Comparison of ENCODE assay signal across 2 cellular contexts in the genomic region with DNA sequence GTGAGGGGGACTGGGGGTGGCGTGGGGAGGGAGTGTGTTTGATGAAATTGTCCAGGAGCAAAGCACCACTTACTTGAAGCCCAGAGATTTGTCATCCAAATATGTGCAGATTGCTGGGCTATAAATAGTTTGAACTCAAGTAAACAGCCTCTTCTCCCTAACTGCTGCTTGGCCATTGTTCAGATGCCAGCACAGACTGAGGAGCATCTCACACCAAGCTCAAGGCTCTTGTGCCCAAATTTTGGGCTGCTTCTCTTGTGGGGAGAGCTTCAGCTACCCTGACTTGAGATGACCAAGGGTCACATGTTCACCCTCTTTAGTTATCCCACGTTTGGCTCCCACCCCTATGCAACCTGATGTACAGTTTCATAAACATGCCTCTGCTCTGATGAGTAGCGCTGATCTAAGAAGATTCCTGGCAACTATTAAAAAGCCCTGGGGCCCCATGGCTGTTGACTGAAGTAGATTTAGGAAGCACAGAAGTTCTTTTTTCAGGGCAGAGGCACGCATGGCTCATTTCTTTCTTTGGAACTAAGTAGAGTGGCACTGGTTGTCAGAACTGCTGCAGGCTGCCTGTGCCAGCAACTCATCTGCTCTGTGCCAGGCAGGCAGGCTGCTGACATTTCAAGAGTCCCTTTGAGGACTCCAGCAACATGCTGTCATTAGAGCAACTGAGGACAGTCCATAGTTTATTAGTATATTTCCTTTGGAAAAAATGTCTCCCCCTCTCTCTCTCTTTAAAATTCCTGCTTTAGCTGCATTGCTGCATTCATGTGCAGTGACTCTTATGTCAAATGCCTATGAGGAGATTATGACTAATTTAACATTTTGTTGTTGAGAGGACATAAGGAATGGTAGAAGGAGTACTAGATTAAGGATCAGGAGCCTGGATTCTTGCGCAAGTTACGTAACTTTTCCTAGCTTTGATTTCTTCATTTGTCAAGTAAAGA.
TF ChIP-seq lines count a peak whose summit lies in the region.

No MANE protein-coding gene starts in this region.

TF ChIP-seq in HCT116, 20 proteins besides CTCF, POLR2A, EP300 and RAD21:
- TF ChIP-seq, protein P1, sequence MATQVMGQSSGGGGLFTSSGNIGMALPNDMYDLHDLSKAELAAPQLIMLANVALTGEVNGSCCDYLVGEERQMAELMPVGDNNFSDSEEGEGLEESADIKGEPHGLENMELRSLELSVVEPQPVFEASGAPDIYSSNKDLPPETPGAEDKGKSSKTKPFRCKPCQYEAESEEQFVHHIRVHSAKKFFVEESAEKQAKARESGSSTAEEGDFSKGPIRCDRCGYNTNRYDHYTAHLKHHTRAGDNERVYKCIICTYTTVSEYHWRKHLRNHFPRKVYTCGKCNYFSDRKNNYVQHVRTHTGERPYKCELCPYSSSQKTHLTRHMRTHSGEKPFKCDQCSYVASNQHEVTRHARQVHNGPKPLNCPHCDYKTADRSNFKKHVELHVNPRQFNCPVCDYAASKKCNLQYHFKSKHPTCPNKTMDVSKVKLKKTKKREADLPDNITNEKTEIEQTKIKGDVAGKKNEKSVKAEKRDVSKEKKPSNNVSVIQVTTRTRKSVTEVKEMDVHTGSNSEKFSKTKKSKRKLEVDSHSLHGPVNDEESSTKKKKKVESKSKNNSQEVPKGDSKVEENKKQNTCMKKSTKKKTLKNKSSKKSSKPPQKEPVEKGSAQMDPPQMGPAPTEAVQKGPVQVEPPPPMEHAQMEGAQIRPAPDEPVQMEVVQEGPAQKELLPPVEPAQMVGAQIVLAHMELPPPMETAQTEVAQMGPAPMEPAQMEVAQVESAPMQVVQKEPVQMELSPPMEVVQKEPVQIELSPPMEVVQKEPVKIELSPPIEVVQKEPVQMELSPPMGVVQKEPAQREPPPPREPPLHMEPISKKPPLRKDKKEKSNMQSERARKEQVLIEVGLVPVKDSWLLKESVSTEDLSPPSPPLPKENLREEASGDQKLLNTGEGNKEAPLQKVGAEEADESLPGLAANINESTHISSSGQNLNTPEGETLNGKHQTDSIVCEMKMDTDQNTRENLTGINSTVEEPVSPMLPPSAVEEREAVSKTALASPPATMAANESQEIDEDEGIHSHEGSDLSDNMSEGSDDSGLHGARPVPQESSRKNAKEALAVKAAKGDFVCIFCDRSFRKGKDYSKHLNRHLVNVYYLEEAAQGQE (IDR thresholded peaks at IDR 0.05; ENCODE audit: low read depth): no peak
- TF ChIP-seq, protein P2, sequence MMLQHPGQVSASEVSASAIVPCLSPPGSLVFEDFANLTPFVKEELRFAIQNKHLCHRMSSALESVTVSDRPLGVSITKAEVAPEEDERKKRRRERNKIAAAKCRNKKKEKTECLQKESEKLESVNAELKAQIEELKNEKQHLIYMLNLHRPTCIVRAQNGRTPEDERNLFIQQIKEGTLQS (IDR thresholded peaks at IDR 0.05): no peak
- TF ChIP-seq CBX3 (IDR thresholded peaks at IDR 0.05; ENCODE audit: low read depth): no peak
- peak; percentile 52; the same call in 1 of the 2 replicates for TF ChIP-seq FOSL1 (IDR thresholded peaks at IDR 0.05; ENCODE audit: low read depth)
- 0 out of 2 replicates have a peak, but pooled peaks have one; percentile 47 for TF ChIP-seq CEBPB (IDR thresholded peaks at IDR 0.05; ENCODE audit: low read depth)
- TF ChIP-seq, protein P3, sequence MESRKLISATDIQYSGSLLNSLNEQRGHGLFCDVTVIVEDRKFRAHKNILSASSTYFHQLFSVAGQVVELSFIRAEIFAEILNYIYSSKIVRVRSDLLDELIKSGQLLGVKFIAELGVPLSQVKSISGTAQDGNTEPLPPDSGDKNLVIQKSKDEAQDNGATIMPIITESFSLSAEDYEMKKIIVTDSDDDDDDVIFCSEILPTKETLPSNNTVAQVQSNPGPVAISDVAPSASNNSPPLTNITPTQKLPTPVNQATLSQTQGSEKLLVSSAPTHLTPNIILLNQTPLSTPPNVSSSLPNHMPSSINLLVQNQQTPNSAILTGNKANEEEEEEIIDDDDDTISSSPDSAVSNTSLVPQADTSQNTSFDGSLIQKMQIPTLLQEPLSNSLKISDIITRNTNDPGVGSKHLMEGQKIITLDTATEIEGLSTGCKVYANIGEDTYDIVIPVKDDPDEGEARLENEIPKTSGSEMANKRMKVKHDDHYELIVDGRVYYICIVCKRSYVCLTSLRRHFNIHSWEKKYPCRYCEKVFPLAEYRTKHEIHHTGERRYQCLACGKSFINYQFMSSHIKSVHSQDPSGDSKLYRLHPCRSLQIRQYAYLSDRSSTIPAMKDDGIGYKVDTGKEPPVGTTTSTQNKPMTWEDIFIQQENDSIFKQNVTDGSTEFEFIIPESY (IDR thresholded peaks at IDR 0.05; ENCODE audit: extremely low read depth, insufficient replicate concordance, low read length): no peak

TF ChIP-seq in K562, 482 proteins besides CTCF, POLR2A, EP300 and RAD21:
- no peak for TF ChIP-seq CEBPG (CRISPR knock-in tag; IDR thresholded peaks at IDR 0.05)
- peak; percentile 75 to 76 for TF ChIP-seq CEBPG (tag; conservative IDR thresholded peaks at IDR 0.05 in 1 of 2, IDR thresholded peaks at IDR 0.05 in 1 of 2)
- TF ChIP-seq ZBTB7A (IDR thresholded peaks at IDR 0.05; ENCODE audit: borderline replicate concordance, control insufficient read depth, low read depth, low read length): no peak
- peak; percentile 84 for TF ChIP-seq CEBPB (tag; IDR thresholded peaks at IDR 0.05)
